Comparison of ENCODE assay signal across 1 cellular context in the genomic region with DNA sequence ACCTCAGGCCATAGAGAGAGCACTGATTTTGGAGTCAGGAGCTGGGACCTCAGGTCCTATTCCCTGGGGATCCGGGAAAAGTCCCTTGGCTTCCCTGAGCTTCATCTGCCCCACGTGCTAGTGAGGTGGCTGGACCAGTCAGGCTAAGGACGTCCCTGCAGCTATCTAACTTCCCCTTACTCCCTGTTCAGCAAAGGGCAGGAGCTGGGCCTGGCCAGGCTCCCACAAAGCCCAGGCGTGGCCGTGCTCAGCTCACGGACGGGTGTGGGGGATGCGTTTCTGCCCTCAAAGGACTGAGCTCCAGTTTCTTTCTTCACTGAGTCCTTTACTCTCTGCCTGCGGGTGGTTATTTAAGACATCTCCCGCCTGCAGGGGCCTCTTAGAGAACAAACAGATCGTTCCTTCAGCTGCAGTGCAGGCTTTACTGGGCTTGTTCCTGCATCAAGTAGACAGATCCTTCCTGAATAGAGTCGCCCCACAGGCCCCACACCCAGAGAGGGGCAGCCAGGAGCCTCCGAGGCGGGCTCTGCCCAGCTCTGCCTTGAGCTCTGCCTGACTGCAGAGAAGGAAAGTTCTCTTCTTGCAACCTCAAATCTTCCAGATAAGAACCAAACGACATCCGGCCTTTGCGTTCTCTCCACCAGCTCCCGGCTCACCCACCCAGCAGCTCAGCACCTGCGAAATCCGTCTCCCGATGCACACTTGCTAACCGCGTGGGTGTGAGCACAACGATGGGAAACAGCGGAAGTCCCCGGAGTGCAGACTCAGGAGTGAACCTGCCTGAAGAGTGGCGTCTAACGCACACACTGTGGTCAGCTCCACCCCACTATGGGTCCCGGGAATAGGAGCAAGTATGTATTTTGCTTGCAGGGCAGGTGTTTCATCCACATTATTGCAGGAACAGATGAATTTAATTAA.
A peak's percentile ranks its signal among the peaks of the same experiment; 100 is the strongest.
TF ChIP-seq lines count a peak whose summit lies in the region.

No MANE protein-coding gene starts in this region.

TF ChIP-seq in H1, 55 proteins besides CTCF, POLR2A, EP300 and RAD21:
- TF ChIP-seq, protein P1, sequence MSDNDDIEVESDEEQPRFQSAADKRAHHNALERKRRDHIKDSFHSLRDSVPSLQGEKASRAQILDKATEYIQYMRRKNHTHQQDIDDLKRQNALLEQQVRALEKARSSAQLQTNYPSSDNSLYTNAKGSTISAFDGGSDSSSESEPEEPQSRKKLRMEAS (IDR thresholded peaks at IDR 0.05), result 0 out of 2 replicates have a peak, but pooled peaks have one; percentile 12
